Comparison of ENCODE assay signal across 27 cellular contexts in the genomic region with DNA sequence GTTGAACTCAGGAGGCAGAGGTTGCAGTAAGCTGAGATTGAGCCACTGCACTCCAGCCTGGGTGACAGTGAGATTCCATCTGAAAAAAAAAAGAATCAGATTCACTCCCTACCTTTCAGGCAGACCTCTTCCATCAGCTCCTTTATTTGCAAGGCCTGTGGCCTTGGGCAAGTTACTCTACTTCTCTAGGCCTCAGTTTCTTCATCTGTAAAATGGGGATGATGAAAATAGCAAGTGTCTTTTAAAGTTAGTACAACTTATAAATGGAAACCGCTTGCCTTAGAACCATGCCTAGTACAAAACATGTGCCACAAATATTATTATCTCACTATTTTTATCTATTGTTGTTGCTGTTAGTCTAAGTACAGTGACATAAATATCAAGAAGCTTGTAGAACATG.
"Had no signal": no experiment of that assay in that cellular context is flagged by ENCODE, and none has a peak within 500 bp of the region (broad histone marks: within the 10 kb centered on the region; RNA-seq: fewer than 3 reads in every experiment).

No MANE protein-coding gene starts in this region.

- H3K36me3 ChIP-seq: stomach, suprapubic skin, thoracic aorta, thyroid gland, tibial artery, tibial nerve, transverse colon, upper lobe of left lung, upper lobe of right lung, uterus, vagina had no signal

- H3K4me1 ChIP-seq: suprapubic skin, testis, thyroid gland, tibial artery, tibial nerve, upper lobe of left lung, upper lobe of right lung, uterus, vagina had no signal

- ATAC-seq: stimulated activated effector memory CD8-positive, alpha-beta T cell treated with anti-CD3 and anti-CD28 coated beads, Interleukin-12 subunit alpha, Interleukin-12 subunit beta, amount 100 ng/mL, for 72 hours; stimulated activated memory B cell treated with anti-CD40 and anti-IgM and Interleukin-4, amounts not matched to agents 10 μg/mL and 1 μg/mL and 100 μg/mL, for 72 hours; stimulated activated naive B cell treated with anti-CD40 and anti-IgM and Interleukin-4, amounts not matched to agents 10 μg/mL and 1 μg/mL and 100 μg/mL, for 72 hours; stimulated activated naive CD8-positive, alpha-beta T cell treated with anti-CD3 and anti-CD28 coated beads, Interleukin-15, amount 100 ng/mL, for 72 hours; stimulated activated naive CD8-positive, alpha-beta T cell treated with anti-CD3 and anti-CD28 coated beads, Interleukin-15, Interleukin-2, amounts not matched to agents 100 U/mL and 50 U/mL, for 24 hours; upper lobe of right lung had no signal

- H3K27me3 ChIP-seq: stomach, suprapubic skin, testis, thyroid gland, tibial artery, tibial nerve, transverse colon, upper lobe of left lung, upper lobe of right lung, uterus, vagina had no signal

- H3K4me3 ChIP-seq: stomach, suprapubic skin, testis, thoracic aorta, thyroid gland, tibial artery, tibial nerve, transverse colon, upper lobe of left lung, upper lobe of right lung, uterus, vagina had no signal

- H3K27ac ChIP-seq: stomach, suprapubic skin, testis, thoracic aorta, thyroid gland, tibial artery, tibial nerve, upper lobe of left lung, upper lobe of right lung, uterus, vagina had no signal

- DNase-seq: stimulated activated CD4-positive, alpha-beta T cell treated with anti-CD3 and anti-CD28 coated beads, Interleukin-2, amount 100 ng/mL, for 48 hours; stimulated activated CD4-positive, alpha-beta T cell treated with anti-CD3 and anti-CD28 coated beads, Interleukin-4, amount 100 ng/mL, for 1 hour; stimulated activated CD4-positive, alpha-beta T cell treated with anti-CD3 and anti-CD28 coated beads, Interleukin-4, amount 100 ng/mL, for 24 hours; stimulated activated CD4-positive, alpha-beta T cell treated with anti-CD3 and anti-CD28 coated beads, Interleukin-4, amount 100 ng/mL, for 4 hours; stimulated activated CD8-positive, alpha-beta memory T cell treated with anti-CD3 and anti-CD28 coated beads, Interleukin-4, amount 100 ng/mL, for 48 hours; stimulated activated naive B cell treated with anti-CD40 and anti-IgM and Interleukin-4, amounts not matched to agents 10 μg/mL and 1 μg/mL and 100 μg/mL, for 72 hours; stimulated activated naive CD4-positive, alpha-beta T cell; stimulated activated naive CD4-positive, alpha-beta T cell treated with Interleukin-2 at 50 U/mL for 16 hours; stimulated activated naive CD8-positive, alpha-beta T cell treated with anti-CD3 and anti-CD28 coated beads, Interleukin-15, amount 100 ng/mL, for 72 hours; stimulated activated naive CD8-positive, alpha-beta T cell treated with anti-CD3 and anti-CD28 coated beads, Interleukin-15, Interleukin-2, amounts not matched to agents 100 U/mL and 50 U/mL, for 24 hours; stomach; substantia nigra; testis; thyroid gland; tibial artery; transverse colon; trophoblast cell; upper lobe of left lung; upper lobe of right lung; uterus had no signal

- FAIRE-seq: urothelium cell line had no signal

- H3K9me3 ChIP-seq: stomach, suprapubic skin, testis, thoracic aorta, thyroid gland, tibial artery, tibial nerve, transverse colon, upper lobe of left lung, upper lobe of right lung, uterus, vagina had no signal
